ENCODE assay signal across 8 cellular contexts in the genomic region with DNA sequence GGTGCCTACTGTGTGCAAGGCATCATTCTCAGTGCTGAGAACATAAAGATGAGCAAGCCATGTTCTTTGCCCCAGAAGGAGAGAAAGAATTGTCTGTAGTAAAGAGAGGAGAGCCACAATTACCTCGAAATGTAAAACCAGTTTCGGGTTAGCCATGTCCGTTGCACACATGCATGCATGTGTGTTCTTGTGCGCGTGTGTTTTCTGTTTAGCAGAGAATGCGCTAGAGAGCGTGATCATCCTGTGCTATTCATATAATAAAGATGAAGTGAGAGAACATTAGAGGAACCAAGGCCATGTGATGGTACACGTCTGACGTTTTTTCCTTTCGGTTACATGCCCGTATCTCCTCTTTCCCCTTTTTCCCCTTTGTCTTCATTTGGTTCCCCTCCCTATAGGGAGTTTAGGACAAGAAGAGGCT.
DNase-seq lines count a peak whose midpoint lies in the region; ATAC-seq and TF ChIP-seq lines count a peak whose summit lies in the region.

No MANE protein-coding gene starts in this region.

- no peaks in the 10 kb centered on the region for H3K9me3 Mint-ChIP-seq in CD8-positive, alpha-beta memory T cell
- no peaks in the 10 kb centered on the region for H3K9me3 Mint-ChIP-seq in mesothelial cell of epicardium

- H3K9me3 ChIP-seq in CD8-positive, alpha-beta memory T cell (ENCODE audit: low read length): no peaks in the 10 kb centered on the region
- no peaks in the 10 kb centered on the region for H3K9me3 ChIP-seq in heart right ventricle

- peaks cover 98% of the 10 kb centered on the region for H3K4me1 ChIP-seq in CD8-positive, alpha-beta memory T cell (ENCODE audit: insufficient read depth, low read length)
- H3K4me1 ChIP-seq in heart right ventricle: peaks cover 2 to 98% (median 50%) of the 10 kb centered on the region in 9 donors

- H3K4me3 Mint-ChIP-seq in CD8-positive, alpha-beta memory T cell: peak overlapping the region in 2 of 7 donors; percentile 78 to 89
- H3K4me3 Mint-ChIP-seq in mesothelial cell of epicardium: no peak overlapping the region

- peaks cover 34% of the 10 kb centered on the region for H3K36me3 ChIP-seq in CD8-positive, alpha-beta memory T cell (ENCODE audit: insufficient read depth, low read length)
- peaks cover 0 to 15% (median 0%) of the 10 kb centered on the region in 9 donors for H3K36me3 ChIP-seq in heart right ventricle

- ATAC-seq in GM19467 (IDR thresholded peaks at IDR 0.05; ENCODE audit: unreplicated experiment): peak; percentile 32
- ATAC-seq in HG03520 (IDR thresholded peaks at IDR 0.05; ENCODE audit: unreplicated experiment): peak; percentile 31
- ATAC-seq in heart right ventricle: peak in 5 of 8 donors; percentile 4 to 47 (median 24)

- intact Hi-C loops in heart right ventricle (cut with DNase I): loop anchor here in 2 of 10 donors (5.0 to 10.0 kb wide), 2 partner anchors 79 to 86 kb away; no protein-coding TSS in a partner anchor

- 79 to 84% methylated on average over 11 of the region's 11 CpGs for WGBS in heart right ventricle, 2 donors

- peak overlapping the region in 1 of 8 donors; percentile 95 for H3K27ac Mint-ChIP-seq in CD8-positive, alpha-beta memory T cell
- no peak overlapping the region for H3K27ac Mint-ChIP-seq in mesothelial cell of epicardium

- peaks cover 5 to 70% (median 30%) of the 10 kb centered on the region in 3 donors for H3K36me3 Mint-ChIP-seq in CD8-positive, alpha-beta memory T cell
- no peaks in the 10 kb centered on the region for H3K36me3 Mint-ChIP-seq in mesothelial cell of epicardium

- H3K27ac ChIP-seq in CD8-positive, alpha-beta memory T cell (ENCODE audit: low read depth, low read length): peak overlapping the region; percentile 65
- peak overlapping the region in 5 of 10 donors; percentile 6 to 81 (median 16) for H3K27ac ChIP-seq in heart right ventricle

- CTCF ChIA-PET in CD8-positive, alpha-beta memory T cell (lab: Charles Lee): interaction anchor here (1.0 to 13.1 kb wide), 4 partner anchors 10 to 94 kb away, joined by 4 to 288 read pairs (median 61); no protein-coding TSS in a partner anchor

- no peak for TF ChIP-seq CTCF in heart right ventricle (IDR thresholded peaks at IDR 0.05)
- TF ChIP-seq CTCF in mesothelial cell of epicardium (IDR thresholded peaks at IDR 0.05; ENCODE audit: unreplicated experiment): no peak

- H3K4me3 ChIP-seq in CD8-positive, alpha-beta memory T cell (ENCODE audit: low read length): peak overlapping the region; percentile 53
- peak overlapping the region in 1 of 10 donors; percentile 29 for H3K4me3 ChIP-seq in heart right ventricle

- peaks cover 0 to under 1% (median 0%) of the 10 kb centered on the region in 3 donors for H3K4me1 Mint-ChIP-seq in CD8-positive, alpha-beta memory T cell
- H3K4me1 Mint-ChIP-seq in mesothelial cell of epicardium: peaks cover 27% of the 10 kb centered on the region

- no peaks in the 10 kb centered on the region for H3K27me3 ChIP-seq in CD8-positive, alpha-beta memory T cell (ENCODE audit: insufficient read depth, low read length, poor library complexity, severe bottlenecking)
- no peaks in the 10 kb centered on the region for H3K27me3 ChIP-seq in heart right ventricle

- POLR2A ChIA-PET in CD8-positive, alpha-beta memory T cell (lab: Charles Lee): interaction anchor here (9.7 kb wide), 1 partner anchor 11 kb away, joined by 116 read pairs; no protein-coding TSS in a partner anchor

- no peaks in the 10 kb centered on the region for H3K27me3 Mint-ChIP-seq in CD8-positive, alpha-beta memory T cell
- peaks cover 32% of the 10 kb centered on the region for H3K27me3 Mint-ChIP-seq in mesothelial cell of epicardium (ENCODE audit: low read depth)

- DNase-seq in CD8-positive, alpha-beta memory T cell: no peak
- DNase-seq in heart right ventricle (no peak), mesothelial cell of epicardium (ENCODE audit: low spot score in 2 of 2, unreplicated experiment in 2 of 2) (no peak), DMS 273 treated with DMSO at 0.1 percent for 48 hours (lab: John Stamatoyannopoulos, UW) (no peak), occipital lobe (lab: John Stamatoyannopoulos, UW) (no peak), GF-D8 (lab: John Stamatoyannopoulos, UW) (no peak)
